10 cellular contexts compared by ENCODE assay signal in the genomic region with DNA sequence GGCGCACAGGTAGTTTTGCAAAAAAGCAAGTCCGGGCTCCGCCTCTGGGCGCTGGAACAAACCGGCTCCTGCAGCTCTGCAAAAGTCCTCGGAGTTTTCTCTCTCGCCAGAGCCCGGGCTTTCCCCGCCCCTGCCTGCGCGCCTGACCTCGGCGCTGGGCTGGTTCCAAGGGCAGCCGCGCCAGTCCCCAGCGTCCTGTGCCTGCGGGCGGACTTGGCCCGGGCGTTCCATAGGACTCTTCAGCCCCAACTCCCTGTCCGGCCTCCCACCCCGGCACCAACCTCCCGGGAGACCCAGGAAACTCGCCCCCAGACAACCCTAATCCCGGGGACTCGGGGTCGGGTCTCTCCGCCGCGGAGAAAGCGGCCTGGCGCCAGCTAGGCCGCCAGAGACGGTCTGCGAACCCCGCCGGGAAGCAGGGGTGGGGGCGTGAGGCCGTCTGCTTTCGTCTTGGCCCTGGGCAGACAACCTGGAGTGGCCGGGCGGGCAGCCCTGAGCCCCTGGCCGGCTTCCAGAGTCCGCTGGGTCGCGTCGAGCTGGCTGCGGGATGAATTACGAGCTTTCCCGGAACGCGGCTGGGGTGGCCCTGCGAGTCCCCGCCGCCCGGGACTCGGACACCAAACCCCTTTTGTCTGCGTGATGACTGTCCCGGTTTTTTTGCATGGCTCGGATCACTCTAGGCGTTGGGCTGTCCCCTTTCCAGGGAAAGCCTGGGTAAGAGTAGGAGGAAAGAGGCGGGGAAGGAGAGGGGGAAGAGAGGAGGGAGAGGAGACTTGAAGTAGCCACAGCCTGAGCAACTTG. TPM values are rescaled to one million over a fixed set of nuclear protein-coding genes. Genes with fewer than 3 reads are reported as not detected.
DNase-seq lines count a peak whose midpoint lies in the region; ATAC-seq and TF ChIP-seq lines count a peak whose summit lies in the region.
"Had no signal": no experiment of that assay in that cellular context is flagged by ENCODE, and none has a peak within 500 bp of the region (broad histone marks: within the 10 kb centered on the region; RNA-seq: fewer than 3 reads in every experiment).

No MANE protein-coding gene starts in this region.

- no peak overlapping the region for H4K8ac ChIP-seq in neuronal stem cell (ENCODE audit: low read depth, low read length)

- H2BK120ac ChIP-seq in neuronal stem cell (ENCODE audit: low read depth, low read length) = no peak overlapping the region

- TF ChIP-seq CTCF in AG04449 (IDR thresholded peaks at IDR 0.05; ENCODE audit: insufficient read depth, low read length, missing control alignments) (no peak), foreskin keratinocyte (conservative IDR thresholded peaks at IDR 0.05) (no peak)

- no peak overlapping the region for H2BK5ac ChIP-seq in neuronal stem cell (ENCODE audit: low read length)

- peak overlapping the region; percentile 57 for H3K4me3 ChIP-seq in AG04449 (ENCODE audit: low read depth, low read length)
- H3K4me3 ChIP-seq in neuronal stem cell (ENCODE audit: low read length in 2 of 2) = peak overlapping the region; percentile 51 to 72

- H3K14ac ChIP-seq in neuronal stem cell (ENCODE audit: low read length) = no peak overlapping the region

- H3K9ac ChIP-seq in neuronal stem cell (ENCODE audit: low read depth, low read length, poor library complexity) = no peak overlapping the region

- peak overlapping the region; percentile 92 for H2AFZ ChIP-seq in neuronal stem cell (ENCODE audit: low read length)

- DNase-seq in AG04449 (ENCODE audit: low read depth, low spot score) (no peak), NCI-H510A (lab: John Stamatoyannopoulos, UW) (peak; percentile 52), foreskin keratinocyte (peak in 1 of 2 donors; percentile 34), neuronal stem cell (ENCODE audit: low spot score) (peak; percentile 23), NCI-H1048 (lab: John Stamatoyannopoulos, UW) (no peak)
- DNase-seq in activated CD8-positive, alpha-beta memory T cell treated with anti-CD3 and anti-CD28 coated beads, Interleukin-2, amount 50 U/mL, for 4 hours = no peak
- DNase-seq: CD4-positive, CD25-positive, alpha-beta regulatory T cell had no signal

- no peak overlapping the region for H4K91ac ChIP-seq in neuronal stem cell (ENCODE audit: low read depth, low read length, poor library complexity)

- H2BK12ac ChIP-seq in neuronal stem cell (ENCODE audit: low read length) = no peak overlapping the region

- H3K27me3 ChIP-seq in foreskin keratinocyte (no peaks in the 10 kb centered on the region), neuronal stem cell (ENCODE audit: control insufficient read depth in 3 of 3, insufficient read depth in 3 of 3, low read depth in 1 of 3, low read length in 3 of 3) (peaks cover 0 to 9% (median 5%) of the 10 kb centered on the region in 3 experiments)

- POLR2A ChIA-PET in AG04449 (lab: Yijun Ruan, JAX) = interaction anchor here (0.7 kb wide), 1 partner anchor 140 kb away, joined by 3 read pairs; no protein-coding TSS in a partner anchor

- no peaks in the 10 kb centered on the region for H3K36me3 ChIP-seq in neuronal stem cell (replicated peaks in 1 of 2; ENCODE audit: control insufficient read depth in 2 of 2, insufficient read depth in 2 of 2, low read length in 2 of 2)
- H3K36me3 ChIP-seq: neutrophil had no signal

- no peak overlapping the region for H2AK5ac ChIP-seq in neuronal stem cell (ENCODE audit: low read depth, low read length)

- H3K4ac ChIP-seq in neuronal stem cell (ENCODE audit: low read length) = no peak overlapping the region

- H3K27ac ChIP-seq in foreskin keratinocyte = no peak overlapping the region
- no peak overlapping the region for H3K27ac ChIP-seq in neuronal stem cell (replicated peaks; ENCODE audit: low read length)
- H3K27ac ChIP-seq: neutrophil had no signal

- peak overlapping the region; percentile 57 for H3K18ac ChIP-seq in neuronal stem cell (ENCODE audit: low read length)

- H2BK15ac ChIP-seq in neuronal stem cell (ENCODE audit: low read length) = no peak overlapping the region

- no CpG with 5 or more reads among the region's 62 CpGs for WGBS in neuronal stem cell (ENCODE audit: extremely low coverage in 2 of 2, insufficient read length in 2 of 2, insufficient replicate concordance in 1 of 2), 2 donors

- H3K4me1 ChIP-seq in foreskin keratinocyte (no peaks in the 10 kb centered on the region), neuronal stem cell (ENCODE audit: control insufficient read depth in 2 of 2, insufficient read depth in 1 of 2, low read depth in 1 of 2, low read length in 2 of 2) (no peaks in the 10 kb centered on the region)

- CTCF ChIA-PET in AG04449 (lab: Yijun Ruan, JAX) = interaction anchor here (1.2 to 2.0 kb wide), 2 partner anchors 203 to 228 kb away, joined by 3 to 13 read pairs; no protein-coding TSS in a partner anchor

- H3K79me1 ChIP-seq in neuronal stem cell (ENCODE audit: low read depth, low read length) = no peaks in the 10 kb centered on the region

- no peak overlapping the region for H3K23ac ChIP-seq in neuronal stem cell (ENCODE audit: low read depth, low read length, poor library complexity)

- peak; percentile 73 for ATAC-seq in foreskin keratinocyte
- no peak for ATAC-seq in GM21528 (IDR thresholded peaks at IDR 0.05; ENCODE audit: low FRiP score, unreplicated experiment)
- no peak for ATAC-seq in HG03521 (IDR thresholded peaks at IDR 0.05; ENCODE audit: unreplicated experiment)

- no peaks in the 10 kb centered on the region for H3K9me3 ChIP-seq in neuronal stem cell (replicated peaks in 1 of 2; ENCODE audit: control insufficient read depth in 2 of 2, insufficient read depth in 1 of 2, low read depth in 1 of 2, low read length in 2 of 2)
- H3K9me3 ChIP-seq: neutrophil had no signal

- H3K4me2 ChIP-seq in neuronal stem cell (ENCODE audit: insufficient read depth, low read length, poor library complexity, severe bottlenecking) = peak overlapping the region; percentile 50

RNA-seq across cellular contexts. Expression of a gene that starts 1.0 kb away (rescaled TPM):
- 5.5 and 7.9 TPM in 2 replicates for total RNA-seq in foreskin keratinocyte
- polyA plus RNA-seq in foreskin keratinocyte = 0.96 and 1.3 TPM in 2 replicates
- polyA plus RNA-seq in neuronal stem cell (2013, experiment 1 of 2) = 0.91 TPM
- 0.90 TPM for polyA plus RNA-seq in neuronal stem cell (2013, experiment 2 of 2)
- total RNA-seq: CD4-positive, CD25-positive, alpha-beta regulatory T cell had no signal
- polyA plus RNA-seq: CD4-positive, CD25-positive, alpha-beta regulatory T cell had no signal

Comparison
In these comparisons a context has a peak if more than half of its experiments do, and no peak if none do; other contexts are left out.
1. DNase-seq: peak in NCI-H510A (single experiment) and neuronal stem cell (single experiment); none in AG04449 (single experiment), activated CD8-positive, alpha-beta memory T cell treated with anti-CD3 and anti-CD28 coated beads, Interleukin-2, amount 50 U/mL, for 4 hours (single experiment) and NCI-H1048 (single experiment).